ENCODE assay signal across 17 cellular contexts in the genomic region with DNA sequence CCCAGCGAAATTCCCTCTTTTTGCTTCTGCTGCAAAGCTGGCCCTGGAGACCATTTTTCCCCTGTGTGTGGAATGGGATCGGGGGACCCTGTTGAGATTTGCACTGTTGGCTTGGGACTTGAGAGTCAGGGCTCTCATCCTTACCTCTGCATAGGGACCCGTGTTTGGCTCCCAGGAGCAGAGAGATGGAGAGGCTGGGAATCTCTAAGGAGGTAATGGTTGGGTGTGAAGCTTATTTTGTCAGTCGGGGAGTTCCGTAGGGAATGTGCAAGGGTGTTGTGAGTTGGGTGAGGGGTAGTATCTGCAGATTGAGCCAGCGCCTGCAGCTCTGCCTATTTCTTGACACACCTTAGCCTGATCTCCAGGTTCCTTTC. TPM values are rescaled to one million over a fixed set of nuclear protein-coding genes. Genes with fewer than 3 reads are reported as not detected.
A peak's percentile ranks its signal among the peaks of the same experiment; 100 is the strongest.
DNase-seq lines count a peak whose midpoint lies in the region; ATAC-seq and TF ChIP-seq lines count a peak whose summit lies in the region.
"Had no signal": no experiment of that assay in that cellular context is flagged by ENCODE, and none has a peak within 500 bp of the region (broad histone marks: within the 10 kb centered on the region; RNA-seq: fewer than 3 reads in every experiment).

No MANE protein-coding gene starts in this region.

- H3K4me1 ChIP-seq in cardiac muscle cell (ENCODE audit: low read depth) (peaks cover 28% of the 10 kb centered on the region), endocrine pancreas (ENCODE audit: control insufficient read depth, insufficient read depth, low read length) (peaks cover 12% of the 10 kb centered on the region), urinary bladder (ENCODE audit: insufficient read depth) (no peaks in the 10 kb centered on the region)

- H3K36me3 ChIP-seq in cardiac muscle cell (peaks cover 42% of the 10 kb centered on the region), endocrine pancreas (ENCODE audit: control insufficient read depth, insufficient read depth, low read length) (no peaks in the 10 kb centered on the region), urinary bladder (ENCODE audit: insufficient read depth) (no peaks in the 10 kb centered on the region)
- H3K36me3 ChIP-seq: sigmoid colon had no signal

- H3K36me3 Mint-ChIP-seq in nephron (ENCODE audit: low read depth) = peaks cover 45% of the 10 kb centered on the region
- no peaks in the 10 kb centered on the region for H3K36me3 Mint-ChIP-seq in natural killer cell treated with Interleukin-12 subunit alpha and Interleukin-12 subunit beta and Interleukin-15 and Interleukin-18, amount 100 ng/mL, for 72 hours
- H3K36me3 Mint-ChIP-seq: IgD-negative memory B cell had no signal

- peaks cover 4% of the 10 kb centered on the region for H3K9me3 Mint-ChIP-seq in nephron
- no peaks in the 10 kb centered on the region for H3K9me3 Mint-ChIP-seq in natural killer cell treated with Interleukin-12 subunit alpha and Interleukin-12 subunit beta and Interleukin-15 and Interleukin-18, amount 100 ng/mL, for 72 hours
- H3K9me3 Mint-ChIP-seq: activated T-helper 1 cell treated with anti-CD3 and anti-CD28 coated beads, Interleukin-12 subunit alpha, Interleukin-12 subunit beta, Interleukin-2, Interleukin-4 antibody, amounts not matched to agents 30 ng/mL and 10 ng/mL and 1 ng/mL, durations not matched to agents 14 hours and 24 hours and 36 hours; T-helper 1 cell treated with Interleukin-12 subunit alpha and Interleukin-12 subunit beta and Interleukin-4 antibody, amounts not matched to agents 30 μg/mL and 1 μg/mL, for 36 hours had no signal

- peak overlapping the region; percentile 84 to 94 (median 91) for H3K4me3 Mint-ChIP-seq in nephron
- no peak overlapping the region for H3K4me3 Mint-ChIP-seq in natural killer cell treated with Interleukin-12 subunit alpha and Interleukin-12 subunit beta and Interleukin-15 and Interleukin-18, amount 100 ng/mL, for 72 hours
- H3K4me3 Mint-ChIP-seq: activated CD4-positive, alpha-beta T cell treated with anti-CD3 and anti-CD28 coated beads for 36 hours; activated T-helper 1 cell treated with anti-CD3 and anti-CD28 coated beads, Interleukin-12 subunit alpha, Interleukin-12 subunit beta, Interleukin-2, Interleukin-4 antibody, amounts not matched to agents 30 ng/mL and 10 ng/mL and 1 ng/mL, durations not matched to agents 14 hours and 24 hours and 36 hours; T-helper 1 cell treated with Interleukin-12 subunit alpha and Interleukin-12 subunit beta and Interleukin-4 antibody, amounts not matched to agents 30 μg/mL and 1 μg/mL, for 36 hours had no signal

- H3K4me1 Mint-ChIP-seq in nephron = peaks cover 25% of the 10 kb centered on the region
- H3K4me1 Mint-ChIP-seq in natural killer cell treated with Interleukin-12 subunit alpha and Interleukin-12 subunit beta and Interleukin-15 and Interleukin-18, amount 100 ng/mL, for 72 hours (ENCODE audit: low read depth in 2 of 2) = peaks cover 6 to 18% of the 10 kb centered on the region in 2 donors

- H3K27me3 Mint-ChIP-seq in nephron (ENCODE audit: low read depth) = peaks cover 87% of the 10 kb centered on the region
- peaks cover 35 to 50% of the 10 kb centered on the region in 2 donors for H3K27me3 Mint-ChIP-seq in natural killer cell treated with Interleukin-12 subunit alpha and Interleukin-12 subunit beta and Interleukin-15 and Interleukin-18, amount 100 ng/mL, for 72 hours

- peak overlapping the region; percentile 99 for H3K27ac ChIP-seq in cardiac muscle cell
- H3K27ac ChIP-seq in urinary bladder (ENCODE audit: low read depth) = peak overlapping the region; percentile 3

- TF ChIP-seq CTCF in cardiac muscle cell (IDR thresholded peaks at IDR 0.05; ENCODE audit: low read depth, low read length) (no peak), nephron (IDR thresholded peaks at IDR 0.05; ENCODE audit: unreplicated experiment in 3 of 3) (no peak)

- H3K27ac Mint-ChIP-seq in nephron = peak overlapping the region; percentile 84 to 93 (median 93)
- H3K27ac Mint-ChIP-seq in natural killer cell treated with Interleukin-12 subunit alpha and Interleukin-12 subunit beta and Interleukin-15 and Interleukin-18, amount 100 ng/mL, for 72 hours = no peak overlapping the region
- H3K27ac Mint-ChIP-seq: activated CD4-positive, alpha-beta T cell treated with anti-CD3 and anti-CD28 coated beads for 36 hours; activated T-helper 1 cell treated with anti-CD3 and anti-CD28 coated beads, Interleukin-12 subunit alpha, Interleukin-12 subunit beta, Interleukin-2, Interleukin-4 antibody, amounts not matched to agents 30 ng/mL and 10 ng/mL and 1 ng/mL, durations not matched to agents 14 hours and 24 hours and 36 hours; IgD-negative memory B cell; T-helper 1 cell treated with Interleukin-12 subunit alpha and Interleukin-12 subunit beta and Interleukin-4 antibody, amounts not matched to agents 30 μg/mL and 1 μg/mL, for 36 hours had no signal

- peak overlapping the region; percentile 94 for H3K4me3 ChIP-seq in cardiac muscle cell
- no peak overlapping the region for H3K4me3 ChIP-seq in endocrine pancreas (ENCODE audit: control insufficient read depth, insufficient read depth, low read length)
- peak overlapping the region; percentile 79 for H3K4me3 ChIP-seq in urinary bladder (ENCODE audit: low read depth, low read length)

- 22% methylated on average over 6 of the region's 6 CpGs for WGBS in urinary bladder

- peak overlapping the region; percentile 19 for H3K9ac ChIP-seq in endocrine pancreas (ENCODE audit: control insufficient read depth, insufficient read depth, low read length)

- H3K27me3 ChIP-seq in cardiac muscle cell (no peaks in the 10 kb centered on the region), endocrine pancreas (ENCODE audit: control insufficient read depth, insufficient read depth, low read length) (no peaks in the 10 kb centered on the region)

- peak; percentile 32 to 54 for DNase-seq in cardiac muscle cell (ENCODE audit: low read depth in 1 of 2, low spot score in 1 of 2)
- DNase-seq in left ventricle myocardium superior = no peak
- DNase-seq in natural killer cell treated with Interleukin-12 subunit alpha and Interleukin-12 subunit beta and Interleukin-15 and Interleukin-18, amount 100 ng/mL, for 72 hours (ENCODE audit: low spot score) = no peak
- DNase-seq: activated CD4-positive, alpha-beta T cell treated with anti-CD3 and anti-CD28 coated beads for 36 hours; caudate nucleus; erythroblast; NCI-H524; sigmoid colon had no signal

- H3K9me3 ChIP-seq in cardiac muscle cell (ENCODE audit: low read depth) (no peaks in the 10 kb centered on the region), endocrine pancreas (ENCODE audit: control insufficient read depth, low read length) (no peaks in the 10 kb centered on the region)
- H3K9me3 ChIP-seq: sigmoid colon had no signal

- intact Hi-C loops in left ventricle myocardium superior (cut with micrococcal nuclease) = no loop called here

- ATAC-seq in left ventricle myocardium superior (no peak), GM18907 (IDR thresholded peaks at IDR 0.05; ENCODE audit: unreplicated experiment) (no peak), GM18861 (IDR thresholded peaks at IDR 0.05; ENCODE audit: unreplicated experiment) (no peak)
- no peak for ATAC-seq in natural killer cell treated with Interleukin-12 subunit alpha and Interleukin-12 subunit beta and Interleukin-15 and Interleukin-18, amount 100 ng/mL, for 72 hours
- ATAC-seq: activated CD4-positive, alpha-beta T cell treated with anti-CD3 and anti-CD28 coated beads for 36 hours; Panc1 had no signal

RNA-seq across cellular contexts. Expression of gene GATA6, which starts 4.5 kb away (rescaled TPM):
- 182 and 187 TPM in 2 replicates for total RNA-seq in cardiac muscle cell
- polyA plus RNA-seq in cardiac muscle cell = 104 and 126 TPM in 2 replicates
- 62.3 TPM for total RNA-seq in left ventricle myocardium superior
- 42.0 TPM for total RNA-seq in urinary bladder
- polyA plus RNA-seq in urinary bladder = 40.1 TPM
- not detected for total RNA-seq in natural killer cell treated with Interleukin-12 subunit alpha and Interleukin-12 subunit beta and Interleukin-15 and Interleukin-18, amount 100 ng/mL, for 72 hours
- total RNA-seq: activated CD4-positive, alpha-beta T cell treated with anti-CD3 and anti-CD28 coated beads for 36 hours; activated T-helper 1 cell treated with anti-CD3 and anti-CD28 coated beads, Interleukin-12 subunit alpha, Interleukin-12 subunit beta, Interleukin-2, Interleukin-4 antibody, amounts not matched to agents 30 ng/mL and 10 ng/mL and 1 ng/mL, durations not matched to agents 14 hours and 24 hours and 36 hours had no signal
- polyA plus RNA-seq: IgD-negative memory B cell had no signal

Comparison
In these comparisons a context has a peak if more than half of its experiments do, and no peak if none do; other contexts are left out.
1. DNase-seq: peak in cardiac muscle cell (2 of 2); none in left ventricle myocardium superior (single experiment) and natural killer cell treated with Interleukin-12 subunit alpha and Interleukin-12 subunit beta and Interleukin-15 and Interleukin-18, amount 100 ng/mL, for 72 hours (single experiment).
2. H3K27ac Mint-ChIP-seq: peak in nephron (3 of 3); none in natural killer cell treated with Interleukin-12 subunit alpha and Interleukin-12 subunit beta and Interleukin-15 and Interleukin-18, amount 100 ng/mL, for 72 hours (0 of 2).
3. RNA of gene GATA6, which starts 4.5 kb away (total RNA-seq): 182 to 187 TPM in cardiac muscle cell, 62.3 TPM in left ventricle myocardium superior (single experiment) and 42.0 TPM in urinary bladder (single experiment); not detected in natural killer cell treated with Interleukin-12 subunit alpha and Interleukin-12 subunit beta and Interleukin-15 and Interleukin-18, amount 100 ng/mL, for 72 hours; every median in the first group is over 10 times any median in the second.